ENCODE assay signal across 1 cellular context in the genomic region with DNA sequence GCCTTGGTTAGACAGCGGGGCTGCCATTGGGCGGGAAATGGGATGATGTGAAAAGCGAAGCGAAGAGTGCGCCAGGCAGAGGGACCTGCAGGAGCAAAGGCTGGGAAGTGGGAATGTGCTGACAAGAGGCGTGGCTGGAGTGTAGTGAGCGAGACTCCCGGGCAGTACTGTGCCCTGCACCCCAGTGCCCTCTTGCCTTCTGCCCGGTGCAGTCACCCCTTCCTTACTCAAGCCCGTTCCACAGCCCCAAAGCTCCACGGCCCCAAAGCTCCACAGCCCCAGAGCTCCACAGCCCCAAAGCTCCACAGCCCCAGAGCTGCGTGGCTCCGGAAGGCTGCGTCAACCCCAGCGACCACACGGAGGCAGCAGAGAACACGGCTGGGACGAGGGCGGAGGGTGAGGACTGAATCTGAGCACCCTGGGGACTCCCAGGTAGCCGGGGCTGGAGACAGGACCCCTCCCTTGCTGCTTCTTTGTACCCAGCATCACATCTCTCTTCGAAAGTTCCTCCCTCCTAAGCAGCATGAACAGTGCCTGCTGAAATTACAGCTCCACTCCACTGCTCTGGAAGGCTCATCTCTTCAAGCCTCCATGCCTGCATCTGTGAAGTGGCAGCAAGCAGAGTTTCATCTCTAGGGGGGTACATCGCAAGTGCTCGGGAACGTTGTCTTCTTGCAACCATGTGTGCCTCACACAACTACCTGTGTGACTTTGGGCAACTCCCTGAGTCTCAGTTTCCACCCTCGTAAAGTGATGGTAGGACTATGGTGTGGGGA.
TF ChIP-seq lines count a peak whose summit lies in the region.

No MANE protein-coding gene starts in this region.

TF ChIP-seq in HEK293, 187 proteins besides CTCF, POLR2A, EP300 and RAD21 (continued from another document):
- TF ChIP-seq ZBTB26 (tag by site-specific recombination; optimal IDR thresholded peaks at IDR 0.05) = peak; percentile 17
- TF ChIP-seq ATF2 (tag by site-specific recombination; IDR thresholded peaks at IDR 0.05; ENCODE audit: low read depth) = no peak
- peak; percentile 61; the same call in 1 of the 2 replicates for TF ChIP-seq ZNF423 (tag by site-specific recombination; IDR thresholded peaks at IDR 0.05)
- TF ChIP-seq ZBTB48 (tag by site-specific recombination; IDR thresholded peaks at IDR 0.05) = peak; percentile 62
- TF ChIP-seq GLIS2 (tag by site-specific recombination; IDR thresholded peaks at IDR 0.05) = peak; percentile 24; the same call in 1 of the 2 replicates
- TF ChIP-seq ZNF837 (tag by site-specific recombination; IDR thresholded peaks at IDR 0.05) = no peak
- TF ChIP-seq GLIS1 (tag by site-specific recombination; IDR thresholded peaks at IDR 0.05) = peak; percentile 58; the same call in 1 of the 2 replicates
- no peak for TF ChIP-seq ZNF658 (tag by site-specific recombination; IDR thresholded peaks at IDR 0.05)
- 0 out of 2 replicates have a peak, but pooled peaks have one; percentile 20 for TF ChIP-seq ZFHX2 (tag by site-specific recombination; conservative IDR thresholded peaks at IDR 0.05)
- TF ChIP-seq ZBTB6 (tag by site-specific recombination; IDR thresholded peaks at IDR 0.05) = peak; percentile 80
